Comparison of ENCODE assay signal across 1 cellular context in the genomic region with DNA sequence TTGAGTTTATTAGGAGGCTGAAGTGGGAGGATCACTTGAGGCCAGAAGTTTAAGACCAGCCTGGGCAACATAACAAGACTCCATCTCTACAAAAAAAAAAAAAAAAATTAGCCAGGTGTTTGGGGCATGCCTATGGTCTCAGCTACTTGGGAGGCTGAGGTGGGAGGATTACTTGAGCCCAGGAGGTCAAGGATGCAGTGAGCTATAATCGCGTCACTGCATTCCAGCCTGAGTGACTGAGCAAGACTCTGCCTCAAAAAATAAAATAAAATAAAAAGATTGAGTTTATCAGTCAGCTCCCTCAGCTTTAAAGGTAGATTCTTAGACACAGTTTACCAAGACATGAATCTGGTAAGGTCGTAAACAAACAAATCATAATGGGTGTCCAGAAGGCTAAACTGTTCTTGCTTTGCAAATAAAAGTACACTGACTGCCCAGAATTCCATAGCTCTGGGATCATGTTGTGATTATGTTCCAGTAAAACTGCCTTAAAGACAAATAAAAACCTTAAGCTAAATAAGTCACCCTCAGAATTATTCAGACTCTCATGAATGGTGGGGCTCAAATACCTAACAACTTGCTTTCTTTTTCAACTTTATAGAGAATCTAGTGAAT.
TF ChIP-seq lines count a peak whose summit lies in the region.

No MANE protein-coding gene starts in this region.

TF ChIP-seq in endothelial cell of umbilical vein, 7 proteins besides CTCF, POLR2A, EP300 and RAD21:
- TF ChIP-seq, protein P1, sequence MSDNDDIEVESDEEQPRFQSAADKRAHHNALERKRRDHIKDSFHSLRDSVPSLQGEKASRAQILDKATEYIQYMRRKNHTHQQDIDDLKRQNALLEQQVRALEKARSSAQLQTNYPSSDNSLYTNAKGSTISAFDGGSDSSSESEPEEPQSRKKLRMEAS (IDR thresholded peaks at IDR 0.05; ENCODE audit: insufficient read depth, insufficient read length) = no peak
- TF ChIP-seq POLR2AphosphoS5 (IDR thresholded peaks at IDR 0.05; ENCODE audit: insufficient read depth, low read depth, low read length) (no peak), JUN (IDR thresholded peaks at IDR 0.05; ENCODE audit: borderline replicate concordance, insufficient read depth, insufficient read length, low read depth) (no peak), GATA2 (IDR thresholded peaks at IDR 0.05; ENCODE audit: insufficient read depth, insufficient read length, low read depth, low read length) (no peak), EZH2 (IDR thresholded peaks at IDR 0.05; ENCODE audit: borderline replicate concordance, low read depth, low read length, severe bottlenecking) (no peak), MYC (IDR thresholded peaks at IDR 0.05; ENCODE audit: low read depth, low read length) (no peak), FOS (IDR thresholded peaks at IDR 0.05; ENCODE audit: borderline replicate concordance, insufficient read depth, low read length) (no peak)
TF ChIP-seq in endothelial cell of umbilical vein: peak in this region for 0.
